In genomic region chr7:139673230-139673629, GRCh38 we compare ENCODE assay signal across 8 cellular contexts.
DNase-seq lines count a peak whose midpoint lies in the region; ATAC-seq and TF ChIP-seq lines count a peak whose summit lies in the region.

No MANE protein-coding gene starts in this region.

- DNase-seq in GM19238 (ENCODE audit: insufficient read length, low spot score) (peak; percentile 47), adrenal gland (peak in 6 of 7 donors; percentile 51 to 71 (median 58)), kidney glomerular epithelial cell (lab: John Stamatoyannopoulos, UW) (no peak), NCI-H1092 treated with DMSO at 0.1 percent for 48 hours (lab: John Stamatoyannopoulos, UW) (no peak), DMS153 (lab: John Stamatoyannopoulos, UW) (no peak)
- peak; percentile 33 to 38 for DNase-seq in stimulated activated CD4-positive, alpha-beta T cell treated with anti-CD3 and anti-CD28 coated beads, Interleukin-2, amount 100 ng/mL, for 24 hours

- intact Hi-C loops in adrenal gland (cut with DNase I): no loop called here

- H3K27me3 ChIP-seq in adrenal gland: no peaks in the 10 kb centered on the region

- H3K36me3 ChIP-seq in adrenal gland (replicated peaks in 1 of 2): no peaks in the 10 kb centered on the region

- H3K4me1 ChIP-seq in adrenal gland (replicated peaks in 1 of 2): peaks cover 0 to 17% of the 10 kb centered on the region in 2 donors

- H3K4me3 ChIP-seq in adrenal gland: no peak overlapping the region

- TF ChIP-seq CTCF in C4-2B (conservative IDR thresholded peaks at IDR 0.05) (no peak), adrenal gland (IDR thresholded peaks at IDR 0.05) (no peak)

- H3K27ac ChIP-seq in C4-2B: peak overlapping the region; percentile 89
- peak overlapping the region in 3 of 5 donors; percentile 30 to 75 (median 32) for H3K27ac ChIP-seq in adrenal gland

- TF ChIP-seq POLR2A in adrenal gland (IDR thresholded peaks at IDR 0.05): no peak

- WGBS in adrenal gland, 4 donors: 50 to 57% (median 56%) methylated on average over 5 of the region's 5 CpGs

- peak; percentile 74 for ATAC-seq in HG03135 (IDR thresholded peaks at IDR 0.05; ENCODE audit: unreplicated experiment)

- no peaks in the 10 kb centered on the region for H3K9me3 ChIP-seq in adrenal gland (replicated peaks in 1 of 3)

Comparison
In these comparisons a context has a peak if more than half of its experiments do, and no peak if none do; other contexts are left out.
1. DNase-seq: peak in GM19238 (single experiment), adrenal gland (6 of 7) and stimulated activated CD4-positive, alpha-beta T cell treated with anti-CD3 and anti-CD28 coated beads, Interleukin-2, amount 100 ng/mL, for 24 hours (2 of 2); none in kidney glomerular epithelial cell (single experiment), NCI-H1092 treated with DMSO at 0.1 percent for 48 hours (single experiment) and DMS153 (single experiment).